ENCODE assay signal across 8 cellular contexts in genomic region chrX:55451990-55452824, GRCh38. TPM values are rescaled to one million over a fixed set of nuclear protein-coding genes. Genes with fewer than 3 reads are reported as not detected.
DNase-seq lines count a peak whose midpoint lies in the region; ATAC-seq and TF ChIP-seq lines count a peak whose summit lies in the region.

A gene with protein sequence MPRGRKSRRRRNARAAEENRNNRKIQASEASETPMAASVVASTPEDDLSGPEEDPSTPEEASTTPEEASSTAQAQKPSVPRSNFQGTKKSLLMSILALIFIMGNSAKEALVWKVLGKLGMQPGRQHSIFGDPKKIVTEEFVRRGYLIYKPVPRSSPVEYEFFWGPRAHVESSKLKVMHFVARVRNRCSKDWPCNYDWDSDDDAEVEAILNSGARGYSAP (plus strand): TSS chrX:55452127. CDS start chrX:55452375, 248 bp downstream.

- no peaks in the 10 kb centered on the region for H3K36me3 ChIP-seq in SK-N-SH (replicated peaks in 1 of 2; ENCODE audit: control insufficient read depth in 1 of 2, insufficient read depth in 2 of 2, low read length in 1 of 2)
- no peaks in the 10 kb centered on the region for H3K36me3 ChIP-seq in gastroesophageal sphincter

- POLR2A ChIA-PET in SK-N-SH (lab: Yijun Ruan, JAX): interaction anchor here (0.5 to 1.2 kb wide), 2 partner anchors 36 to 812 kb away, joined by 4 to 6 read pairs; no protein-coding TSS in a partner anchor

- H3K4me1 Mint-ChIP-seq in activated naive CD4-positive, alpha-beta T cell treated with anti-CD3 and anti-CD28 coated beads, Interleukin-2, amount 10 ng/mL, durations not matched to agents 7 days and 5 days: peaks cover 15% of the 10 kb centered on the region

- no peaks in the 10 kb centered on the region for H3K9me2 ChIP-seq in SK-N-SH

- H3K27me3 Mint-ChIP-seq in activated naive CD4-positive, alpha-beta T cell treated with anti-CD3 and anti-CD28 coated beads, Interleukin-2, amount 10 ng/mL, durations not matched to agents 7 days and 5 days: no peaks in the 10 kb centered on the region

- no peaks in the 10 kb centered on the region for H4K20me1 ChIP-seq in SK-N-SH (ENCODE audit: insufficient read depth)

- H2AFZ ChIP-seq in SK-N-SH (ENCODE audit: low read depth): peak within 1 kb of the TSS; percentile 88

- H3K9me3 ChIP-seq in SK-N-SH (no peaks in the 10 kb centered on the region), gastroesophageal sphincter (no peaks in the 10 kb centered on the region)

- no peaks in the 10 kb centered on the region for H3K4me1 ChIP-seq in SK-N-SH (ENCODE audit: control insufficient read depth in 1 of 2, insufficient read depth in 2 of 2, low read depth in 1 of 2, low read length in 1 of 2)
- H3K4me1 ChIP-seq in gastroesophageal sphincter: peaks cover 0 to 7% (median 0%) of the 10 kb centered on the region in 3 donors

- CTCF ChIA-PET in SK-N-SH (lab: Yijun Ruan, JAX): interaction anchor here (0.8 to 1.0 kb wide), 3 partner anchors 37 to 265 kb away, joined by 3 to 4 read pairs (median 3); partner anchors contain the start of gene RRAGB
- CTCF ChIA-PET in activated naive CD4-positive, alpha-beta T cell treated with anti-CD3 and anti-CD28 coated beads, Interleukin-2, amount 10 ng/mL, durations not matched to agents 7 days and 5 days (lab: Charles Lee): interaction anchor here (1.4 to 2.0 kb wide), 2 partner anchors 36 to 456 kb away, joined by 5 to 7 read pairs; no protein-coding TSS in a partner anchor

- H3K9ac ChIP-seq in SK-N-SH: peak within 1 kb of the TSS; percentile 74

- TF ChIP-seq EP300 in SK-N-SH (IDR thresholded peaks at IDR 0.05; ENCODE audit: borderline replicate concordance in 1 of 2, low read depth in 1 of 2, low read length in 1 of 2) (no peak), gastroesophageal sphincter (IDR thresholded peaks at IDR 0.05) (no peak)

- TF ChIP-seq CTCF in SK-N-SH (IDR thresholded peaks at IDR 0.05) (no peak), gastroesophageal sphincter (IDR thresholded peaks at IDR 0.05) (no peak), subcutaneous adipose tissue (IDR thresholded peaks at IDR 0.05; ENCODE audit: low read depth) (no peak)

- no peaks in the 10 kb centered on the region for H3K9me3 Mint-ChIP-seq in activated naive CD4-positive, alpha-beta T cell treated with anti-CD3 and anti-CD28 coated beads, Interleukin-2, amount 10 ng/mL, durations not matched to agents 7 days and 5 days

- WGBS in SK-N-SH (ENCODE audit: low lambda C conversion rate): 13% methylated on average over 33 of the region's 42 CpGs
- 30% methylated on average over 8 of the region's 42 CpGs; no CpG with 5 or more reads in 1 of the 2 donors for WGBS in gastroesophageal sphincter (ENCODE audit: low coverage in 1 of 2), 2 donors

- TF ChIP-seq RAD21 in SK-N-SH (IDR thresholded peaks at IDR 0.05; ENCODE audit: low read length): no peak

- H3K79me2 ChIP-seq in SK-N-SH (ENCODE audit: insufficient read depth): no peaks in the 10 kb centered on the region

- DNase-seq in DMS53 treated with DMSO at 0.1 percent for 48 hours (lab: John Stamatoyannopoulos, UW; ENCODE audit: unreplicated experiment) (peak; percentile 70), KG1 (lab: John Stamatoyannopoulos, UW) (peak; percentile 49), SK-N-SH (peak; percentile 74), non-pigmented ciliary epithelial cell (ENCODE audit: low read depth) (peak; percentile 32)
- peak; percentile 88 for DNase-seq in activated naive CD4-positive, alpha-beta T cell treated with anti-CD3 and anti-CD28 coated beads, Interleukin-2, amount 10 ng/mL, durations not matched to agents 7 days and 5 days

- no peaks in the 10 kb centered on the region for H3K27me3 ChIP-seq in SK-N-SH (ENCODE audit: insufficient read depth)
- no peaks in the 10 kb centered on the region for H3K27me3 ChIP-seq in gastroesophageal sphincter

- H3K27ac ChIP-seq in SK-N-SH (ENCODE audit: low read depth in 2 of 2, low read length in 1 of 2) (peak within 1 kb of the TSS; percentile 69 to 72; a peak in 3 of 4 replicates), gastroesophageal sphincter (peak within 1 kb of the TSS; percentile 47 to 88 (median 84))

- H3K4me3 ChIP-seq in SK-N-SH (ENCODE audit: low read depth in 2 of 2, low read length in 1 of 2) (peak within 1 kb of the TSS; percentile 65 to 75), gastroesophageal sphincter (peak within 1 kb of the TSS; percentile 62 to 68)

- H3K36me3 Mint-ChIP-seq in activated naive CD4-positive, alpha-beta T cell treated with anti-CD3 and anti-CD28 coated beads, Interleukin-2, amount 10 ng/mL, durations not matched to agents 7 days and 5 days: peaks cover 3% of the 10 kb centered on the region

- ATAC-seq in GM21528 (IDR thresholded peaks at IDR 0.05; ENCODE audit: low FRiP score, unreplicated experiment) (peak; percentile 98), gastroesophageal sphincter (peak; percentile 93)

- H3K4me2 ChIP-seq in SK-N-SH: peak within 1 kb of the TSS; percentile 74

- TF ChIP-seq POLR2A in gastroesophageal sphincter (IDR thresholded peaks at IDR 0.05): peak in 1 of 2 donors; percentile 45

- H3K4me3 Mint-ChIP-seq in activated naive CD4-positive, alpha-beta T cell treated with anti-CD3 and anti-CD28 coated beads, Interleukin-2, amount 10 ng/mL, durations not matched to agents 7 days and 5 days: peak within 1 kb of the TSS; percentile 92

- peak within 1 kb of the TSS; percentile 96 for H3K27ac Mint-ChIP-seq in activated naive CD4-positive, alpha-beta T cell treated with anti-CD3 and anti-CD28 coated beads, Interleukin-2, amount 10 ng/mL, durations not matched to agents 7 days and 5 days

- H3F3A ChIP-seq in SK-N-SH (replicated peaks; ENCODE audit: insufficient read depth): no peaks in the 10 kb centered on the region

TF ChIP-seq in SK-N-SH, 30 proteins besides CTCF, POLR2A, EP300 and RAD21 (continues in another document):
- TF ChIP-seq IRF3 (IDR thresholded peaks at IDR 0.05; ENCODE audit: low read depth, low read length) (no peak), NFIC (IDR thresholded peaks at IDR 0.05; ENCODE audit: borderline replicate concordance) (no peak), CHD2 (IDR thresholded peaks at IDR 0.05; ENCODE audit: low read length, partially characterized antibody) (peak; percentile 80), GATA2 (CRISPR knock-in tag; IDR thresholded peaks at IDR 0.05) (no peak), GABPA (IDR thresholded peaks at IDR 0.05; ENCODE audit: low read depth) (peak; percentile 79), TCF12 (IDR thresholded peaks at IDR 0.05) (no peak), NRF1 (IDR thresholded peaks at IDR 0.05; ENCODE audit: low read depth, low read length) (peak; percentile 47), POLR2AphosphoS5 (IDR thresholded peaks at IDR 0.05; ENCODE audit: low read depth, low read length) (peak; percentile 26; the same call in 1 of the 2 replicates), FOXJ3 (CRISPR knock-in tag; IDR thresholded peaks at IDR 0.05) (no peak), MXI1 (IDR thresholded peaks at IDR 0.05; ENCODE audit: low read depth, low read length) (peak; percentile 74), RCOR1 (IDR thresholded peaks at IDR 0.05; ENCODE audit: low read length) (no peak), MEF2A (IDR thresholded peaks at IDR 0.05; ENCODE audit: borderline replicate concordance, low read depth) (no peak), ELF1 (IDR thresholded peaks at IDR 0.05) (peak; percentile 57; the same call in 1 of the 2 replicates), YY1 (IDR thresholded peaks at IDR 0.05; ENCODE audit: low read depth) (no peak), RFX5 (IDR thresholded peaks at IDR 0.05; ENCODE audit: low read length) (no peak), JUND (IDR thresholded peaks at IDR 0.05) (no peak)
- TF ChIP-seq, protein P1, sequence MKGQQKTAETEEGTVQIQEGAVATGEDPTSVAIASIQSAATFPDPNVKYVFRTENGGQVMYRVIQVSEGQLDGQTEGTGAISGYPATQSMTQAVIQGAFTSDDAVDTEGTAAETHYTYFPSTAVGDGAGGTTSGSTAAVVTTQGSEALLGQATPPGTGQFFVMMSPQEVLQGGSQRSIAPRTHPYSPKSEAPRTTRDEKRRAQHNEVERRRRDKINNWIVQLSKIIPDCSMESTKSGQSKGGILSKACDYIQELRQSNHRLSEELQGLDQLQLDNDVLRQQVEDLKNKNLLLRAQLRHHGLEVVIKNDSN (IDR thresholded peaks at IDR 0.05; ENCODE audit: borderline replicate concordance, low read depth): no peak
- TF ChIP-seq, protein P2, sequence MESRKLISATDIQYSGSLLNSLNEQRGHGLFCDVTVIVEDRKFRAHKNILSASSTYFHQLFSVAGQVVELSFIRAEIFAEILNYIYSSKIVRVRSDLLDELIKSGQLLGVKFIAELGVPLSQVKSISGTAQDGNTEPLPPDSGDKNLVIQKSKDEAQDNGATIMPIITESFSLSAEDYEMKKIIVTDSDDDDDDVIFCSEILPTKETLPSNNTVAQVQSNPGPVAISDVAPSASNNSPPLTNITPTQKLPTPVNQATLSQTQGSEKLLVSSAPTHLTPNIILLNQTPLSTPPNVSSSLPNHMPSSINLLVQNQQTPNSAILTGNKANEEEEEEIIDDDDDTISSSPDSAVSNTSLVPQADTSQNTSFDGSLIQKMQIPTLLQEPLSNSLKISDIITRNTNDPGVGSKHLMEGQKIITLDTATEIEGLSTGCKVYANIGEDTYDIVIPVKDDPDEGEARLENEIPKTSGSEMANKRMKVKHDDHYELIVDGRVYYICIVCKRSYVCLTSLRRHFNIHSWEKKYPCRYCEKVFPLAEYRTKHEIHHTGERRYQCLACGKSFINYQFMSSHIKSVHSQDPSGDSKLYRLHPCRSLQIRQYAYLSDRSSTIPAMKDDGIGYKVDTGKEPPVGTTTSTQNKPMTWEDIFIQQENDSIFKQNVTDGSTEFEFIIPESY (IDR thresholded peaks at IDR 0.05; ENCODE audit: borderline replicate concordance, low read depth): no peak
- TF ChIP-seq, protein P3, sequence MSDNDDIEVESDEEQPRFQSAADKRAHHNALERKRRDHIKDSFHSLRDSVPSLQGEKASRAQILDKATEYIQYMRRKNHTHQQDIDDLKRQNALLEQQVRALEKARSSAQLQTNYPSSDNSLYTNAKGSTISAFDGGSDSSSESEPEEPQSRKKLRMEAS (IDR thresholded peaks at IDR 0.05; ENCODE audit: low read depth): no peak; the same call in 1 of the 2 replicates

RNA-seq across cellular contexts. Expression of the gene that starts here (rescaled TPM):
- 19.7 and 21.7 TPM in 2 replicates for polyA plus RNA-seq in SK-N-SH (2012; rRNA removed)
- polyA plus RNA-seq in SK-N-SH (2012; cell fraction: cytosol; rRNA removed): 18.4 and 21.0 TPM in 2 replicates
- polyA plus RNA-seq in SK-N-SH (2012; cell fraction: nucleus; rRNA removed): 12.8 and 13.3 TPM in 2 replicates
- total RNA-seq in gastroesophageal sphincter (10 to 100 TPM; 21.8 to 32.7 (median 25.6) TPM), subcutaneous adipose tissue (10 to 100 TPM; 19.6 to 26.3 (median 24.7) TPM)

Comparison
In these comparisons a context has a peak if more than half of its experiments do, and no peak if none do; other contexts are left out.
1. Peak in every context shown above with its lines: DNase-seq, ATAC-seq, H3K4me3 ChIP-seq and H3K27ac ChIP-seq.
2. DNase-seq: peak in every context shown above with its lines; median percentile 88 in activated naive CD4-positive, alpha-beta T cell treated with anti-CD3 and anti-CD28 coated beads, Interleukin-2, amount 10 ng/mL, durations not matched to agents 7 days and 5 days; 74 in SK-N-SH; 70 in DMS53 treated with DMSO at 0.1 percent for 48 hours; 49 in KG1; 32 in non-pigmented ciliary epithelial cell.